36 cellular contexts compared by ENCODE assay signal in genomic region chr17:9223531-9223930, GRCh38.
"Had no signal": no experiment of that assay in that cellular context is flagged by ENCODE, and none has a peak within 500 bp of the region (broad histone marks: within the 10 kb centered on the region; RNA-seq: fewer than 3 reads in every experiment).

No MANE protein-coding gene starts in this region.

- H3K27ac Mint-ChIP-seq: activated B cell treated with CpG ODN at 0.5 μM for 24 hours; activated CD4-positive, alpha-beta memory T cell treated with anti-CD3 and anti-CD28 coated beads for 36 hours; activated naive CD8-positive, alpha-beta T cell treated with anti-CD3 and anti-CD28 coated beads for 36 hours; activated T-cell treated with anti-CD3 and anti-CD28 coated beads, Interleukin-2, amount 50 U/mL, for 72 hours; activated T-helper 17 cell treated with anti-CD3 and anti-CD28 coated beads, Interleukin-2, amount 50 U/mL, for 72 hours had no signal

- H3K36me3 Mint-ChIP-seq: activated CD4-positive, alpha-beta memory T cell treated with anti-CD3 and anti-CD28 coated beads for 36 hours; activated naive CD8-positive, alpha-beta T cell treated with anti-CD3 and anti-CD28 coated beads for 36 hours had no signal

- H3K4me3 ChIP-seq: MG63, Peyer's patch had no signal

- H3K4me3 Mint-ChIP-seq: activated B cell treated with CpG ODN at 0.5 μM for 24 hours; activated CD4-positive, alpha-beta memory T cell treated with anti-CD3 and anti-CD28 coated beads for 36 hours; activated naive CD8-positive, alpha-beta T cell treated with anti-CD3 and anti-CD28 coated beads for 36 hours; activated T-cell treated with anti-CD3 and anti-CD28 coated beads, Interleukin-2, amount 50 U/mL, for 72 hours; activated T-helper 17 cell treated with anti-CD3 and anti-CD28 coated beads, Interleukin-2, amount 50 U/mL, for 72 hours had no signal

- H3K4me1 ChIP-seq: Peyer's patch had no signal

- H3K9me3 Mint-ChIP-seq: activated B cell treated with CpG ODN at 0.5 μM for 24 hours; activated CD4-positive, alpha-beta memory T cell treated with anti-CD3 and anti-CD28 coated beads for 36 hours; activated naive CD8-positive, alpha-beta T cell treated with anti-CD3 and anti-CD28 coated beads for 36 hours; activated T-cell treated with anti-CD3 and anti-CD28 coated beads, Interleukin-2, amount 50 U/mL, for 72 hours; activated T-helper 17 cell treated with anti-CD3 and anti-CD28 coated beads, Interleukin-2, amount 50 U/mL, for 72 hours had no signal

- H3K4me1 Mint-ChIP-seq: activated B cell treated with CpG ODN at 0.5 μM for 24 hours; activated naive CD8-positive, alpha-beta T cell treated with anti-CD3 and anti-CD28 coated beads for 36 hours; activated T-helper 17 cell treated with anti-CD3 and anti-CD28 coated beads, Interleukin-2, amount 50 U/mL, for 72 hours had no signal

- H3K27me3 Mint-ChIP-seq: activated CD4-positive, alpha-beta memory T cell treated with anti-CD3 and anti-CD28 coated beads for 36 hours; activated naive CD8-positive, alpha-beta T cell treated with anti-CD3 and anti-CD28 coated beads for 36 hours; activated T-helper 17 cell treated with anti-CD3 and anti-CD28 coated beads, Interleukin-2, amount 50 U/mL, for 72 hours had no signal

- H3K27ac ChIP-seq: brain microvascular endothelial cell, Peyer's patch, VCaP had no signal

- H3K27me3 ChIP-seq: brain microvascular endothelial cell, MG63, Peyer's patch had no signal

- H3K9me3 ChIP-seq: MG63, Peyer's patch had no signal

- DNase-seq: activated B cell treated with CpG ODN at 0.5 μM for 24 hours; activated CD4-positive, alpha-beta memory T cell treated with anti-CD3 and anti-CD28 coated beads for 36 hours; activated CD4-positive, alpha-beta T cell treated with anti-CD3 and anti-CD28 coated beads for 4 hours; activated CD4-positive, alpha-beta T cell treated with anti-CD3 and anti-CD28 coated beads, Interleukin-2, amount 50 U/mL, for 1 hour; activated CD4-positive, CD25-positive, alpha-beta regulatory T cell treated with anti-CD3 and anti-CD28 coated beads, Interleukin-2, amount 50 U/mL, for 72 hours; activated CD8-positive, alpha-beta memory T cell treated with anti-CD3 and anti-CD28 coated beads, Interleukin-2, amount 50 U/mL, for 4 hours; activated effector memory CD4-positive, alpha-beta T cell treated with anti-CD3 and anti-CD28 coated beads, Interleukin-2, amount 50 U/mL, for 16 hours; activated naive CD4-positive, alpha-beta T cell; activated naive CD4-positive, alpha-beta T cell treated with anti-CD3 and anti-CD28 coated beads, Interleukin-2, amount 50 U/mL, for 16 hours; activated naive CD8-positive, alpha-beta T cell treated with anti-CD3 and anti-CD28 coated beads for 36 hours; activated T-cell treated with anti-CD3 and anti-CD28 coated beads, Interleukin-2, amount 50 U/mL, for 72 hours; amniotic stem cell; aorta; brain microvascular endothelial cell; central memory CD4-positive, alpha-beta T cell; Karpas-422; KBM-7; MG63; NCI-H1048; NCI-H1105 treated with DMSO at 0.1 percent for 48 hours; NCI-H1436; NCI-H1694; NCI-H2029; NCI-H345; NCI-H524 treated with DMSO at 0.1 percent for 48 hours; PC-3; Peyer's patch; RPMI8226; SIG-M5; SW 1271; T-helper 1 cell; T-helper 2 cell; T-helper 9 cell had no signal

- ATAC-seq: activated T-cell treated with anti-CD3 and anti-CD28 coated beads, Interleukin-2, amount 50 U/mL, for 72 hours; activated T-helper 17 cell treated with anti-CD3 and anti-CD28 coated beads, Interleukin-2, amount 50 U/mL, for 72 hours; PC-3; SK-N-SH treated with all-trans-retinoic acid at 6 μM for 48 hours had no signal

- H3K36me3 ChIP-seq: brain microvascular endothelial cell, MG63, Peyer's patch had no signal
